ENCODE assay signal across 8 cellular contexts in genomic region chr10:104255244-104255981, GRCh38. TPM values are rescaled to one million over a fixed set of nuclear protein-coding genes. Genes with fewer than 3 reads are reported as not detected.
A peak's percentile ranks its signal among the peaks of the same experiment; 100 is the strongest.
DNase-seq lines count a peak whose midpoint lies in the region; ATAC-seq, FAIRE-seq and TF ChIP-seq lines count a peak whose summit lies in the region.

No MANE protein-coding gene starts in this region.

- H3K27ac ChIP-seq in PC-9 = peak overlapping the region; percentile 60
- peak overlapping the region; percentile 98 for H3K27ac ChIP-seq in colonic mucosa
- peak overlapping the region; percentile 90 for H3K27ac ChIP-seq in HepG2 (ENCODE audit: extremely low read length, insufficient read depth, low read length)
- peak overlapping the region; percentile 94 for H3K27ac ChIP-seq in substantia nigra (ENCODE audit: low read depth, low read length, poor library complexity, severe bottlenecking)

- intact Hi-C loops in PC-9 (cut with micrococcal nuclease; ENCODE audit: unreplicated experiment) (loop anchor here (2.0 kb wide), 1 partner anchor 23 kb away; the partner anchor contains the start of gene CFAP43), colonic mucosa (cut with DNase I) (no loop called here), HepG2 (cut with micrococcal nuclease; ENCODE audit: unreplicated experiment) (loop anchor here (10.0 kb wide), 1 partner anchor 131 kb away; the partner anchor contains the start of gene SFR1)

- H3K4me1 ChIP-seq in PC-9 (replicated peaks; ENCODE audit: insufficient read depth) = peaks cover 33% of the 10 kb centered on the region
- H3K4me1 ChIP-seq in colonic mucosa = peaks cover 6% of the 10 kb centered on the region
- peaks cover 81% of the 10 kb centered on the region for H3K4me1 ChIP-seq in HepG2 (ENCODE audit: insufficient read depth, low read length)

- in situ Hi-C loops in HepG2 (cut with HindIII; ENCODE audit: extremely low pct_ligation_motif_present, low pct_unique_long_range_greater_than_20kb) = no loop called here

- BruUV-seq in PC-9 (replicated peaks; lab: Mats Ljungman, UMichigan) = TSS peak; percentile 49
- TSS peak; percentile 88 for BruUV-seq in HepG2 (replicated peaks; lab: Mats Ljungman, UMichigan)

- peak overlapping the region; percentile 83 for H3K4me3 ChIP-seq in PC-9
- H3K4me3 ChIP-seq in colonic mucosa = peak overlapping the region; percentile 97
- H3K4me3 ChIP-seq in HepG2 (replicated peaks in 1 of 3; ENCODE audit: insufficient read depth in 1 of 3, low read depth in 2 of 3, low read length in 3 of 3) = peak overlapping the region; percentile 83 to 88 (median 88)

- no peaks in the 10 kb centered on the region for H3K9me2 ChIP-seq in PC-9 (ENCODE audit: insufficient read depth)

- H3K9me3 ChIP-seq in PC-9 (ENCODE audit: insufficient read depth, low read depth) (no peaks in the 10 kb centered on the region), colonic mucosa (no peaks in the 10 kb centered on the region), HepG2 (ENCODE audit: low read length) (no peaks in the 10 kb centered on the region)

- no peak for TF ChIP-seq CTCF in PC-9 (conservative IDR thresholded peaks at IDR 0.05)
- no peak for TF ChIP-seq CTCF in colonic mucosa (IDR thresholded peaks at IDR 0.05)
- TF ChIP-seq CTCF in HepG2 (CRISPR knock-in tag; IDR thresholded peaks at IDR 0.05) = no peak

- H3K79me2 ChIP-seq in PC-9 (ENCODE audit: low read depth) (peaks cover 55% of the 10 kb centered on the region), HepG2 (ENCODE audit: insufficient read depth, low read length) (peaks cover 66% of the 10 kb centered on the region)

- H3K27me3 ChIP-seq in PC-9 (ENCODE audit: insufficient read depth, low read depth) = no peaks in the 10 kb centered on the region
- H3K27me3 ChIP-seq in colonic mucosa = no peaks in the 10 kb centered on the region
- no peaks in the 10 kb centered on the region; a peak in 1 of 5 replicates for H3K27me3 ChIP-seq in HepG2 (ENCODE audit: control insufficient read depth in 1 of 2, insufficient read depth in 2 of 2, low read length in 2 of 2)

- H3K9ac ChIP-seq in colonic mucosa (ENCODE audit: low read depth in 2 of 2, low read length in 2 of 2) (peak overlapping the region; percentile 95 to 96), HepG2 (ENCODE audit: insufficient read depth, low read depth, low read length) (peak overlapping the region; percentile 83)

- TF ChIP-seq EP300 in HepG2 (IDR thresholded peaks at IDR 0.05; ENCODE audit: low read depth in 2 of 2, low read length in 2 of 2) (no peak), HepG2 (CRISPR knock-in tag; IDR thresholded peaks at IDR 0.05; ENCODE audit: borderline replicate concordance) (0 out of 2 replicates have a peak, but pooled peaks have one; percentile 26)

- POLR2A ChIA-PET in activated CD4-positive, alpha-beta T cell treated with anti-CD3 and anti-CD28 coated beads, Interleukin-2, amount 10 ng/mL, durations not matched to agents 7 days and 5 days (lab: Charles Lee) = no interaction called here
- POLR2A ChIA-PET in PC-9 (lab: Charles Lee; ENCODE audit: unreplicated experiment) = interaction anchor here (0.6 to 0.9 kb wide), 4 partner anchors 21 to 783 kb away, joined by 3 to 7 read pairs (median 4); partner anchors contain the start of gene CFAP43
- POLR2A ChIA-PET in HepG2 (lab: Yijun Ruan, JAX) = interaction anchor here (0.7 to 6.7 kb wide), 13 partner anchors 8 to 134 kb away, joined by 3 to 59 read pairs (median 5); partner anchors contain the start of genes CFAP43, ITPRIP and SFR1

- TF ChIP-seq RAD21 in HepG2 (CRISPR knock-in tag; IDR thresholded peaks at IDR 0.05) = no peak

- DNase-seq in activated CD4-positive, alpha-beta T cell treated with anti-CD3 and anti-CD28 coated beads, Interleukin-2, amount 10 ng/mL, durations not matched to agents 7 days and 5 days = no peak
- DNase-seq in activated CD4-positive, alpha-beta T cell treated with anti-CD3 and anti-CD28 coated beads for 48 hours = no peak
- DNase-seq in PC-9 (peak in 1 of 2 experiments; percentile 49), colonic mucosa (peak; percentile 61), HepG2 (ENCODE audit: low spot score) (peak; percentile 82), substantia nigra (lab: John Stamatoyannopoulos, UW) (peak in 11 of 49 donors; percentile 16 to 65 (median 34)), NCI-H1105 (lab: John Stamatoyannopoulos, UW) (no peak)

- peaks cover 5% of the 10 kb centered on the region for H3K27me3 Mint-ChIP-seq in activated CD4-positive, alpha-beta T cell treated with anti-CD3 and anti-CD28 coated beads, Interleukin-2, amount 10 ng/mL, durations not matched to agents 7 days and 5 days

- ATAC-seq in HG02763 (IDR thresholded peaks at IDR 0.05; ENCODE audit: unreplicated experiment) (peak; percentile 36), HepG2 (peak; percentile 61)

- peaks cover 33% of the 10 kb centered on the region for H3K36me3 Mint-ChIP-seq in activated CD4-positive, alpha-beta T cell treated with anti-CD3 and anti-CD28 coated beads, Interleukin-2, amount 10 ng/mL, durations not matched to agents 7 days and 5 days (ENCODE audit: low read depth)

- H3F3A ChIP-seq in PC-9 (ENCODE audit: insufficient read depth, low read depth) = peaks cover 19% of the 10 kb centered on the region

- no peaks in the 10 kb centered on the region for H4K20me1 ChIP-seq in PC-9 (ENCODE audit: insufficient read depth)
- peaks cover 5% of the 10 kb centered on the region; the same call in 1 of the 2 replicates for H4K20me1 ChIP-seq in HepG2 (ENCODE audit: insufficient read depth, low read length)

- H3K27ac Mint-ChIP-seq in activated CD4-positive, alpha-beta T cell treated with anti-CD3 and anti-CD28 coated beads, Interleukin-2, amount 10 ng/mL, durations not matched to agents 7 days and 5 days = peak overlapping the region; percentile 96

- no peaks in the 10 kb centered on the region for H3K9me3 Mint-ChIP-seq in activated CD4-positive, alpha-beta T cell treated with anti-CD3 and anti-CD28 coated beads, Interleukin-2, amount 10 ng/mL, durations not matched to agents 7 days and 5 days

- H3K36me3 ChIP-seq in PC-9 (ENCODE audit: low read depth) (peaks cover 21% of the 10 kb centered on the region; the same call in 1 of the 2 replicates), colonic mucosa (peaks cover 14% of the 10 kb centered on the region), HepG2 (replicated peaks in 1 of 2; ENCODE audit: control insufficient read depth in 1 of 2, insufficient read depth in 2 of 2, low read length in 2 of 2) (peaks cover 4 to 26% of the 10 kb centered on the region in 2 experiments; a peak in 4 of 5 replicates)

- 2% methylated on average over 10 of the region's 17 CpGs for WGBS in HepG2 (ENCODE audit: low lambda C conversion rate)

- H3K4me2 ChIP-seq in PC-9 (peak overlapping the region; percentile 76), HepG2 (ENCODE audit: low read depth, low read length) (peak overlapping the region; percentile 84)

- H3K4me3 Mint-ChIP-seq in activated CD4-positive, alpha-beta T cell treated with anti-CD3 and anti-CD28 coated beads, Interleukin-2, amount 10 ng/mL, durations not matched to agents 7 days and 5 days = peak overlapping the region; percentile 89

- H2AFZ ChIP-seq in PC-9 (peak overlapping the region; percentile 86), HepG2 (ENCODE audit: low read length) (no peak overlapping the region)

- CTCF ChIA-PET in activated CD4-positive, alpha-beta T cell treated with anti-CD3 and anti-CD28 coated beads, Interleukin-2, amount 10 ng/mL, durations not matched to agents 7 days and 5 days (lab: Charles Lee) = interaction anchor here (0.6 to 3.3 kb wide), 14 partner anchors 8 to 367 kb away, joined by 3 to 21 read pairs (median 4); partner anchors contain the start of genes CFAP43 and CFAP58
- CTCF ChIA-PET in PC-9 (lab: Charles Lee) = interaction anchor here (0.5 to 0.8 kb wide), 2 partner anchors 96 to 212 kb away, joined by 3 read pairs; no protein-coding TSS in a partner anchor
- CTCF ChIA-PET in HepG2 (lab: Yijun Ruan, JAX; ENCODE audit: low intra/inter-chr PET ratio, low total read pairs) = no interaction called here

- peak; percentile 34 to 82; a peak in 2 of 4 replicates for TF ChIP-seq POLR2A in HepG2 (IDR thresholded peaks at IDR 0.05; ENCODE audit: insufficient read depth in 1 of 2, low read depth in 2 of 2, low read length in 2 of 2)

- peaks cover 55% of the 10 kb centered on the region for H3K4me1 Mint-ChIP-seq in activated CD4-positive, alpha-beta T cell treated with anti-CD3 and anti-CD28 coated beads, Interleukin-2, amount 10 ng/mL, durations not matched to agents 7 days and 5 days

- FAIRE-seq in HepG2 (lab: Jason Lieb, UNC) = peak; percentile 72

RNA-seq across cellular contexts. Expression of gene GSTO1, which starts 0.7 kb away (rescaled TPM):
- 100 to 1,000 TPM; 129 to 139 TPM for total RNA-seq in activated CD4-positive, alpha-beta T cell treated with anti-CD3 and anti-CD28 coated beads, Interleukin-2, amount 10 ng/mL, durations not matched to agents 7 days and 5 days
- total RNA-seq in PC-9 (2021) = 71.0 and 77.3 TPM in 2 replicates
- 10 to 100 TPM; 89.9 to 98.0 TPM for total RNA-seq in colonic mucosa
- total RNA-seq in HepG2 (2016; rRNA removed; fragmentation: Illumina TruSeq; extraction: Trizol) = 300 and 418 TPM in 2 replicates
- 151 and 179 TPM in 2 replicates for total RNA-seq in HepG2 (2016; cell fraction: cytosol; rRNA removed; fragmentation: Illumina TruSeq; extraction: Trizol; ENCODE audit: low read depth)
- 301 and 437 TPM in 2 replicates for total RNA-seq in HepG2 (2016; cell fraction: insoluble cytoplasmic fraction; rRNA removed; fragmentation: Illumina TruSeq; extraction: Trizol)
- 192 and 211 TPM in 2 replicates for total RNA-seq in HepG2 (2016; cell fraction: membrane; rRNA removed; fragmentation: Illumina TruSeq; extraction: Trizol)
- 110 and 113 TPM in 2 replicates for total RNA-seq in HepG2 (2016; cell fraction: nucleus; rRNA removed; fragmentation: Illumina TruSeq; extraction: Trizol)
- 152 and 228 TPM in 2 replicates for polyA plus RNA-seq in HepG2 (2011; rRNA removed)
- 147 and 153 TPM in 2 replicates for polyA plus RNA-seq in HepG2 (2011; cell fraction: cytosol; rRNA removed)
- 37.4 and 37.5 TPM in 2 replicates for polyA plus RNA-seq in HepG2 (2011; cell fraction: nucleus; rRNA removed)
- 165 and 247 TPM in 2 replicates for polyA plus RNA-seq in HepG2 (2012)
- polyA plus RNA-seq in HepG2 (2016; cell fraction: cytosol; fragmentation: Illumina TruSeq; extraction: Trizol; ENCODE audit: low read depth) = 177 and 202 TPM in 2 replicates
- polyA plus RNA-seq in HepG2 (2016; cell fraction: insoluble cytoplasmic fraction; fragmentation: Illumina TruSeq; extraction: Trizol; ENCODE audit: low read depth) = 365 and 402 TPM in 2 replicates
- 152 and 182 TPM in 2 replicates for polyA plus RNA-seq in HepG2 (2016; cell fraction: membrane; fragmentation: Illumina TruSeq; extraction: Trizol; ENCODE audit: low read depth)
- 148 and 165 TPM in 2 replicates for polyA plus RNA-seq in HepG2 (2016; cell fraction: nucleus; fragmentation: Illumina TruSeq; extraction: Trizol; ENCODE audit: insufficient read depth, low read depth)
- 30.9 and 42.9 TPM in 2 replicates for polyA minus RNA-seq in HepG2 (2011; rRNA and poly(A)+ RNA removed; ENCODE audit: low replicate concordance)
- 56.1 and 62.9 TPM in 2 replicates for polyA minus RNA-seq in HepG2 (2011; cell fraction: cytosol; rRNA and poly(A)+ RNA removed)
- polyA minus RNA-seq in HepG2 (2011; cell fraction: nucleus; rRNA and poly(A)+ RNA removed) = 58.7 and 65.3 TPM in 2 replicates

RNA-seq across cellular contexts. Expression of gene GSTO2, which starts 13.6 kb away (rescaled TPM):
- 1 to 10 TPM in 1 of 2 experiments, under 1 TPM in 1; 0.81 to 1.3 TPM for total RNA-seq in activated CD4-positive, alpha-beta T cell treated with anti-CD3 and anti-CD28 coated beads, Interleukin-2, amount 10 ng/mL, durations not matched to agents 7 days and 5 days
- total RNA-seq in PC-9 (2021) (3.3 and 4.3 TPM in 2 replicates), colonic mucosa (10 to 100 TPM; 12.8 to 18.9 TPM), HepG2 (2016; rRNA removed; fragmentation: Illumina TruSeq; extraction: Trizol) (2.1 and 3.4 TPM in 2 replicates)
- 0.61 and 0.97 TPM in 2 replicates for total RNA-seq in HepG2 (2016; cell fraction: cytosol; rRNA removed; fragmentation: Illumina TruSeq; extraction: Trizol; ENCODE audit: low read depth)
- total RNA-seq in HepG2 (2016; cell fraction: insoluble cytoplasmic fraction; rRNA removed; fragmentation: Illumina TruSeq; extraction: Trizol) = 1.9 and 2.5 TPM in 2 replicates
- total RNA-seq in HepG2 (2016; cell fraction: membrane; rRNA removed; fragmentation: Illumina TruSeq; extraction: Trizol) = 1.3 and 2.6 TPM in 2 replicates
- 2.4 and 3.2 TPM in 2 replicates for total RNA-seq in HepG2 (2016; cell fraction: nucleus; rRNA removed; fragmentation: Illumina TruSeq; extraction: Trizol)
- 5.8 and 7.9 TPM in 2 replicates for polyA plus RNA-seq in HepG2 (2011; rRNA removed)
- 5.4 TPM in 2 replicates for polyA plus RNA-seq in HepG2 (2011; cell fraction: cytosol; rRNA removed)
- 3.2 and 4.7 TPM in 2 replicates for polyA plus RNA-seq in HepG2 (2011; cell fraction: nucleus; rRNA removed)
- 2.1 and 4.2 TPM in 2 replicates for polyA plus RNA-seq in HepG2 (2012)
- polyA plus RNA-seq in HepG2 (2016; cell fraction: cytosol; fragmentation: Illumina TruSeq; extraction: Trizol; ENCODE audit: low read depth) = 1.1 and 1.5 TPM in 2 replicates
- polyA plus RNA-seq in HepG2 (2016; cell fraction: insoluble cytoplasmic fraction; fragmentation: Illumina TruSeq; extraction: Trizol; ENCODE audit: low read depth) = 1.4 and 1.8 TPM in 2 replicates
- 1.1 and 1.6 TPM in 2 replicates for polyA plus RNA-seq in HepG2 (2016; cell fraction: membrane; fragmentation: Illumina TruSeq; extraction: Trizol; ENCODE audit: low read depth)
- 1.4 and 2.0 TPM in 2 replicates for polyA plus RNA-seq in HepG2 (2016; cell fraction: nucleus; fragmentation: Illumina TruSeq; extraction: Trizol; ENCODE audit: insufficient read depth, low read depth)
- polyA minus RNA-seq in HepG2 (2011; rRNA and poly(A)+ RNA removed; ENCODE audit: low replicate concordance) = 4.8 and 5.9 TPM in 2 replicates
- 0.99 and 3.0 TPM in 2 replicates for polyA minus RNA-seq in HepG2 (2011; cell fraction: cytosol; rRNA and poly(A)+ RNA removed)
- polyA minus RNA-seq in HepG2 (2011; cell fraction: nucleus; rRNA and poly(A)+ RNA removed) = 5.6 and 8.6 TPM in 2 replicates

RNA-seq across cellular contexts. Expression of gene CFAP43, which starts 23.2 kb away (rescaled TPM):
- total RNA-seq in activated CD4-positive, alpha-beta T cell treated with anti-CD3 and anti-CD28 coated beads, Interleukin-2, amount 10 ng/mL, durations not matched to agents 7 days and 5 days = not detected
- total RNA-seq in PC-9 (2021) (6.0 and 7.1 TPM in 2 replicates), colonic mucosa (under 1 TPM; 0.16 to 0.49 TPM), HepG2 (2016; rRNA removed; fragmentation: Illumina TruSeq; extraction: Trizol) (0.24 and 0.46 TPM in 2 replicates)
- total RNA-seq in HepG2 (2016; cell fraction: cytosol; rRNA removed; fragmentation: Illumina TruSeq; extraction: Trizol; ENCODE audit: low read depth) = 0.40 and 0.53 TPM in 2 replicates
- 0.65 and 0.67 TPM in 2 replicates for total RNA-seq in HepG2 (2016; cell fraction: insoluble cytoplasmic fraction; rRNA removed; fragmentation: Illumina TruSeq; extraction: Trizol)
- 0.43 and 0.65 TPM in 2 replicates for total RNA-seq in HepG2 (2016; cell fraction: membrane; rRNA removed; fragmentation: Illumina TruSeq; extraction: Trizol)
- 0.69 and 1.0 TPM in 2 replicates for total RNA-seq in HepG2 (2016; cell fraction: nucleus; rRNA removed; fragmentation: Illumina TruSeq; extraction: Trizol)
- 0.16 and 0.38 TPM in 2 replicates for polyA plus RNA-seq in HepG2 (2011; rRNA removed)
- polyA plus RNA-seq in HepG2 (2011; cell fraction: cytosol; rRNA removed) = 0.13 and 0.18 TPM in 2 replicates
- 0.45 and 0.83 TPM in 2 replicates for polyA plus RNA-seq in HepG2 (2011; cell fraction: nucleus; rRNA removed)
- polyA plus RNA-seq in HepG2 (2012) = 0.17 and 0.30 TPM in 2 replicates
- 0.80 and 0.89 TPM in 2 replicates for polyA plus RNA-seq in HepG2 (2016; cell fraction: cytosol; fragmentation: Illumina TruSeq; extraction: Trizol; ENCODE audit: low read depth)
- 0.76 and 0.78 TPM in 2 replicates for polyA plus RNA-seq in HepG2 (2016; cell fraction: insoluble cytoplasmic fraction; fragmentation: Illumina TruSeq; extraction: Trizol; ENCODE audit: low read depth)
- polyA plus RNA-seq in HepG2 (2016; cell fraction: membrane; fragmentation: Illumina TruSeq; extraction: Trizol; ENCODE audit: low read depth) = 0.47 and 0.61 TPM in 2 replicates
- 0.81 and 1.2 TPM in 2 replicates for polyA plus RNA-seq in HepG2 (2016; cell fraction: nucleus; fragmentation: Illumina TruSeq; extraction: Trizol; ENCODE audit: insufficient read depth, low read depth)
- 0.12 and 0.26 TPM in 2 replicates for polyA minus RNA-seq in HepG2 (2011; rRNA and poly(A)+ RNA removed; ENCODE audit: low replicate concordance)
- polyA minus RNA-seq in HepG2 (2011; cell fraction: cytosol; rRNA and poly(A)+ RNA removed) = 0.30 TPM in 1 of 2 replicates, not detected in the other
- polyA minus RNA-seq in HepG2 (2011; cell fraction: nucleus; rRNA and poly(A)+ RNA removed) = 0.90 and 1.2 TPM in 2 replicates

Comparison
In these comparisons a context has a peak if more than half of its experiments do, and no peak if none do; other contexts are left out.
1. DNase-seq: peak in colonic mucosa (single experiment) and HepG2 (single experiment); none in activated CD4-positive, alpha-beta T cell treated with anti-CD3 and anti-CD28 coated beads, Interleukin-2, amount 10 ng/mL, durations not matched to agents 7 days and 5 days (single experiment), activated CD4-positive, alpha-beta T cell treated with anti-CD3 and anti-CD28 coated beads for 48 hours (single experiment) and NCI-H1105 (single experiment).
2. Peak in every context shown above with its lines, with median percentiles within 50 percentile points of each other: H3K27ac ChIP-seq and H3K4me3 ChIP-seq.